Comparison of ENCODE assay signal across 8 cellular contexts in genomic region chr3:77038468-77038927, GRCh38. TPM values are rescaled to one million over a fixed set of nuclear protein-coding genes. Genes with fewer than 3 reads are reported as not detected.
DNase-seq lines count a peak whose midpoint lies in the region; ATAC-seq and TF ChIP-seq lines count a peak whose summit lies in the region.

No MANE protein-coding gene starts in this region.

- no peak overlapping the region for H3K4ac ChIP-seq in H9 (ENCODE audit: low read depth, low read length)

- H2BK15ac ChIP-seq in H9 (ENCODE audit: low read depth, low read length) = no peak overlapping the region

- no peaks in the 10 kb centered on the region for H4K20me1 ChIP-seq in H9 (ENCODE audit: control insufficient read depth, insufficient read depth, insufficient read length)
- H4K20me1 ChIP-seq in neural progenitor cell (ENCODE audit: low read depth) = no peaks in the 10 kb centered on the region

- H2BK120ac ChIP-seq in H9 (ENCODE audit: low read depth, low read length, poor library complexity, severe bottlenecking) = no peak overlapping the region

- H3K9me3 ChIP-seq in H9 (ENCODE audit: control insufficient read depth, low read depth, low read length) (no peaks in the 10 kb centered on the region), neural progenitor cell (ENCODE audit: low read depth) (no peaks in the 10 kb centered on the region)

- no peak overlapping the region for H2BK5ac ChIP-seq in H9 (ENCODE audit: insufficient read length, low read length)

- H3K23me2 ChIP-seq in H9 (ENCODE audit: insufficient read length, low read depth, low read length, poor library complexity, severe bottlenecking) = peaks cover 14% of the 10 kb centered on the region

- no peak overlapping the region for H4K8ac ChIP-seq in H9 (replicated peaks; ENCODE audit: insufficient read length, low read depth, low read length)

- peak; percentile 86 for TF ChIP-seq CTCF in H9 (conservative IDR thresholded peaks at IDR 0.05)
- peak; percentile 64 for TF ChIP-seq CTCF in fibroblast of villous mesenchyme (IDR thresholded peaks at IDR 0.05; ENCODE audit: insufficient read depth, low read depth, low read length)
- TF ChIP-seq CTCF in neural progenitor cell (IDR thresholded peaks at IDR 0.05) = peak; percentile 74

- peaks cover 19 to 20% of the 10 kb centered on the region in 2 experiments for H3K4me1 Mint-ChIP-seq in H9
- H3K4me1 Mint-ChIP-seq in neural progenitor cell = peaks cover 17% of the 10 kb centered on the region
- no peaks in the 10 kb centered on the region for H3K4me1 Mint-ChIP-seq in stimulated activated memory B cell treated with anti-CD40 and anti-IgM and Interleukin-4, amounts not matched to agents 10 μg/mL and 1 μg/mL and 100 μg/mL, for 72 hours

- H3K14ac ChIP-seq in H9 (ENCODE audit: insufficient read depth, low read length) = no peak overlapping the region; the same call in 1 of the 2 replicates

- H3T11ph ChIP-seq in H9 (ENCODE audit: low read length) = no peak overlapping the region

- peaks cover 36% of the 10 kb centered on the region for H3K27me3 Mint-ChIP-seq in H9 (ENCODE audit: low read depth)
- H3K27me3 Mint-ChIP-seq in neural progenitor cell (ENCODE audit: insufficient read depth, low read depth) = peaks cover 4% of the 10 kb centered on the region
- H3K27me3 Mint-ChIP-seq in stimulated activated memory B cell treated with anti-CD40 and anti-IgM and Interleukin-4, amounts not matched to agents 10 μg/mL and 1 μg/mL and 100 μg/mL, for 72 hours = peaks cover 26% of the 10 kb centered on the region

- WGBS in H9 (ENCODE audit: extremely low coverage, insufficient read length, low lambda C conversion rate) = no CpG with 5 or more reads among the region's 21 CpGs

- H3K18ac ChIP-seq in H9 (ENCODE audit: insufficient read length, low read depth, low read length) = no peak overlapping the region

- no peaks in the 10 kb centered on the region for H3K36me3 Mint-ChIP-seq in H9 (ENCODE audit: insufficient read depth in 1 of 3, low read depth in 3 of 3)
- H3K36me3 Mint-ChIP-seq in neural progenitor cell = peaks cover 1% of the 10 kb centered on the region
- no peaks in the 10 kb centered on the region for H3K36me3 Mint-ChIP-seq in stimulated activated memory B cell treated with anti-CD40 and anti-IgM and Interleukin-4, amounts not matched to agents 10 μg/mL and 1 μg/mL and 100 μg/mL, for 72 hours

- H3K4me2 ChIP-seq in H9 (ENCODE audit: insufficient read depth, insufficient read length, low read length) (peak overlapping the region; percentile 96), neural progenitor cell (peak overlapping the region; percentile 85)

- H3K4me1 ChIP-seq in H9 (ENCODE audit: insufficient read depth, low read length) (peaks cover 5% of the 10 kb centered on the region; the same call in 1 of the 2 replicates), neural progenitor cell (peaks cover 20% of the 10 kb centered on the region)

- no peak for ATAC-seq in GM19035 (IDR thresholded peaks at IDR 0.05; ENCODE audit: unreplicated experiment)
- no peak for ATAC-seq in stimulated activated memory B cell treated with anti-CD40 and anti-IgM and Interleukin-4, amounts not matched to agents 10 μg/mL and 1 μg/mL and 100 μg/mL, for 72 hours

- no peaks in the 10 kb centered on the region for H3K79me1 ChIP-seq in H9 (ENCODE audit: insufficient read depth, low read depth, low read length, poor library complexity, severe bottlenecking)

- H3K9me3 Mint-ChIP-seq in H9 = no peaks in the 10 kb centered on the region
- no peaks in the 10 kb centered on the region for H3K9me3 Mint-ChIP-seq in neural progenitor cell
- H3K9me3 Mint-ChIP-seq in stimulated activated memory B cell treated with anti-CD40 and anti-IgM and Interleukin-4, amounts not matched to agents 10 μg/mL and 1 μg/mL and 100 μg/mL, for 72 hours = no peaks in the 10 kb centered on the region

- no peak overlapping the region for H2BK20ac ChIP-seq in H9 (ENCODE audit: low read depth, low read length, poor library complexity, severe bottlenecking)

- no peak overlapping the region for H4K91ac ChIP-seq in H9 (ENCODE audit: insufficient read length, low read depth, low read length)

- H2BK12ac ChIP-seq in H9 (ENCODE audit: insufficient read length, low read depth, low read length) = no peak overlapping the region

- H3K56ac ChIP-seq in H9 (ENCODE audit: insufficient read length, low read depth, low read length) = no peak overlapping the region

- no peak overlapping the region for H3K9ac ChIP-seq in H9 (ENCODE audit: extremely low read depth, insufficient read length, low read length)
- no peak overlapping the region for H3K9ac ChIP-seq in neural progenitor cell

- no peak overlapping the region for H2AFZ ChIP-seq in H9 (ENCODE audit: low read length)
- H2AFZ ChIP-seq in neural progenitor cell (replicated peaks) = peak overlapping the region; percentile 80

- H3K27ac ChIP-seq in H9 (ENCODE audit: insufficient read length, low read depth, low read length) (no peak overlapping the region), neural progenitor cell (no peak overlapping the region)

- peak; percentile 62 for DNase-seq in CMK (ENCODE audit: low read depth)
- peak; percentile 85 for DNase-seq in H9
- peak; percentile 81 to 87 for DNase-seq in NCI-H2081 (lab: John Stamatoyannopoulos, UW)
- DNase-seq in UCSD-AML1 (lab: John Stamatoyannopoulos, UW; ENCODE audit: unreplicated experiment) = peak; percentile 19
- DNase-seq in fibroblast of villous mesenchyme (ENCODE audit: low read depth) = peak; percentile 80
- peak; percentile 93 for DNase-seq in neural progenitor cell (ENCODE audit: low spot score)

- H3K4me3 ChIP-seq in fibroblast of villous mesenchyme (ENCODE audit: low read depth, low read length) (peak overlapping the region; percentile 5), neural progenitor cell (peak overlapping the region; percentile 76)

- H3K23ac ChIP-seq in H9 (ENCODE audit: insufficient read length, low read depth, low read length) = no peak overlapping the region

- no peak overlapping the region for H4K5ac ChIP-seq in H9 (ENCODE audit: insufficient read length, low read depth, low read length)

- H3K4me3 Mint-ChIP-seq in H9 (peak overlapping the region; percentile 84 to 95), neural progenitor cell (peak overlapping the region; percentile 98)
- no peak overlapping the region for H3K4me3 Mint-ChIP-seq in stimulated activated memory B cell treated with anti-CD40 and anti-IgM and Interleukin-4, amounts not matched to agents 10 μg/mL and 1 μg/mL and 100 μg/mL, for 72 hours

- no peak overlapping the region for H2AK5ac ChIP-seq in H9 (ENCODE audit: insufficient read length, low read length)

- peaks cover 26% of the 10 kb centered on the region for H3F3A ChIP-seq in neural progenitor cell (ENCODE audit: low read depth)

- H3K79me2 ChIP-seq in H9 (ENCODE audit: insufficient read depth, low read length) (0 out of 2 replicates have a peak, but pooled peaks cover 2% of the 10 kb centered on the region), neural progenitor cell (ENCODE audit: low read depth) (no peaks in the 10 kb centered on the region)

- peaks cover 5% of the 10 kb centered on the region for H3K27me3 ChIP-seq in H9 (ENCODE audit: insufficient read depth, low read length)
- peaks cover 16% of the 10 kb centered on the region for H3K27me3 ChIP-seq in neural progenitor cell

- peak overlapping the region in 1 of 3 experiments; percentile 73; a peak in 1 of 7 replicates for H3K27ac Mint-ChIP-seq in H9
- no peak overlapping the region for H3K27ac Mint-ChIP-seq in neural progenitor cell
- no peak overlapping the region for H3K27ac Mint-ChIP-seq in stimulated activated memory B cell treated with anti-CD40 and anti-IgM and Interleukin-4, amounts not matched to agents 10 μg/mL and 1 μg/mL and 100 μg/mL, for 72 hours

- no peaks in the 10 kb centered on the region for H3K36me3 ChIP-seq in neural progenitor cell

RNA-seq across cellular contexts. Expression of gene ROBO2, which starts 1.4 kb away (rescaled TPM):
- total RNA-seq in H9 (2021) (2.0 and 2.3 TPM in 2 replicates), fibroblast of villous mesenchyme (3.0 and 6.1 TPM in 2 replicates), neural progenitor cell (ENCODE audit: low replicate concordance) (12.3 and 15.0 TPM in 2 replicates)

Comparison
In these comparisons a context has a peak if more than half of its experiments do, and no peak if none do; other contexts are left out.
1. DNase-seq: peak in every context shown above with its lines; median percentile 93 in neural progenitor cell; 85 in H9; 84 in NCI-H2081; 80 in fibroblast of villous mesenchyme; 62 in CMK; 19 in UCSD-AML1.